ENCODE assay signal across 32 cellular contexts in the genomic region with DNA sequence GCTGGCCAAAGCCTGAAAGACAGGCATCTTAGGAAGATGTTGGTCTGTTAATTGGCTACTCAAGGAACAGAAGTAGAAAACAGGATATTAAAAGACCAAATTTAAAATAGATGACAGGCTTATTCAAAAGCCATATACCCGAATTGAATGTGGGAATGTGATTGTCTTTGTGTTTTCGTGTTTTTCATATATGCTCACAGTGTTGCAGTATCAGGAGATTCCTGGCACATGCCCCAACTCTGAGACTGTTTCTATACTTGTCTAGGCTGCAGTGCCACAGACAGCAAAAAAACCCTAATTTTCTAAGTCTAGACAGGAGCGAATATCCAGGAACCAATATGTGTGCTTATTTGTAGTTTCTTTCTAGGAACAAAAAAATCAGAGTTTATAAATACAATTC.
"Had no signal": no experiment of that assay in that cellular context is flagged by ENCODE, and none has a peak within 500 bp of the region (broad histone marks: within the 10 kb centered on the region; RNA-seq: fewer than 3 reads in every experiment).

No MANE protein-coding gene starts in this region.

- H3K36me3 ChIP-seq: breast epithelium, gastrocnemius medialis, left ventricle myocardium inferior, sigmoid colon, uterus, WERI-Rb-1 had no signal

- H3K9me3 ChIP-seq: breast epithelium, gastrocnemius medialis, psoas muscle, sigmoid colon, uterus had no signal

- H3K27me3 ChIP-seq: breast epithelium, gastrocnemius medialis, sigmoid colon, uterus had no signal

- H3K9ac ChIP-seq: parathyroid adenoma had no signal

- H3K27ac Mint-ChIP-seq: activated naive CD4-positive, alpha-beta T cell treated with anti-CD3 and anti-CD28 coated beads, Interleukin-2, amount 50 U/mL, for 24 hours; activated naive CD8-positive, alpha-beta T cell treated with anti-CD3 and anti-CD28 coated beads, Interleukin-2, amount 50 U/mL, for 24 hours; activated T-cell treated with anti-CD3 and anti-CD28 coated beads, Interleukin-2, amount 50 U/mL, for 24 hours; nephron progenitor cell; stimulated activated memory B cell treated with anti-CD40 and anti-IgM and Interleukin-4, amounts not matched to agents 10 μg/mL and 1 μg/mL and 100 μg/mL, for 72 hours; stimulated activated naive CD8-positive, alpha-beta T cell treated with anti-CD3 and anti-CD28 coated beads, Interleukin-15, amount 100 ng/mL, for 72 hours; T-helper 17 cell; type B pancreatic cell had no signal

- H3K9me3 Mint-ChIP-seq: activated naive CD4-positive, alpha-beta T cell treated with anti-CD3 and anti-CD28 coated beads, Interleukin-2, amount 50 U/mL, for 24 hours; activated naive CD8-positive, alpha-beta T cell treated with anti-CD3 and anti-CD28 coated beads, Interleukin-2, amount 50 U/mL, for 24 hours; activated T-cell treated with anti-CD3 and anti-CD28 coated beads, Interleukin-2, amount 50 U/mL, for 24 hours; stimulated activated memory B cell treated with anti-CD40 and anti-IgM and Interleukin-4, amounts not matched to agents 10 μg/mL and 1 μg/mL and 100 μg/mL, for 72 hours; stimulated activated naive CD8-positive, alpha-beta T cell treated with anti-CD3 and anti-CD28 coated beads, Interleukin-15, amount 100 ng/mL, for 72 hours had no signal

- H3K27ac ChIP-seq: gastrocnemius medialis, left ventricle myocardium inferior, parathyroid adenoma, psoas muscle, sigmoid colon, uterus, WERI-Rb-1 had no signal

- H2AFZ ChIP-seq: parathyroid adenoma had no signal

- H3K36me3 Mint-ChIP-seq: activated naive CD4-positive, alpha-beta T cell treated with anti-CD3 and anti-CD28 coated beads, Interleukin-2, amount 50 U/mL, for 24 hours; stimulated activated memory B cell treated with anti-CD40 and anti-IgM and Interleukin-4, amounts not matched to agents 10 μg/mL and 1 μg/mL and 100 μg/mL, for 72 hours had no signal

- ATAC-seq: activated CD4-positive, CD25-positive, alpha-beta regulatory T cell treated with anti-CD3 and anti-CD28 coated beads, Interleukin-2, amount 50 U/mL, for 24 hours; activated naive CD8-positive, alpha-beta T cell treated with anti-CD3 and anti-CD28 coated beads, Interleukin-2, amount 50 U/mL, for 24 hours; esophagus mucosa; gastrocnemius medialis; psoas muscle; stimulated activated memory B cell treated with anti-CD40 and anti-IgM and Interleukin-4, amounts not matched to agents 10 μg/mL and 1 μg/mL and 100 μg/mL, for 72 hours; stimulated activated naive CD8-positive, alpha-beta T cell treated with anti-CD3 and anti-CD28 coated beads, Interleukin-15, amount 100 ng/mL, for 72 hours; T-helper 17 cell had no signal

- H3K79me2 ChIP-seq: parathyroid adenoma had no signal

- H3K4me3 ChIP-seq: breast epithelium, gastrocnemius medialis, left ventricle myocardium inferior, lung, psoas muscle, sigmoid colon, uterus had no signal

- H3K4me1 ChIP-seq: parathyroid adenoma, psoas muscle, sigmoid colon, uterus had no signal

- H3K4me1 Mint-ChIP-seq: activated naive CD4-positive, alpha-beta T cell treated with anti-CD3 and anti-CD28 coated beads, Interleukin-2, amount 50 U/mL, for 24 hours; activated naive CD8-positive, alpha-beta T cell treated with anti-CD3 and anti-CD28 coated beads, Interleukin-2, amount 50 U/mL, for 24 hours; stimulated activated memory B cell treated with anti-CD40 and anti-IgM and Interleukin-4, amounts not matched to agents 10 μg/mL and 1 μg/mL and 100 μg/mL, for 72 hours; stimulated activated naive CD8-positive, alpha-beta T cell treated with anti-CD3 and anti-CD28 coated beads, Interleukin-15, amount 100 ng/mL, for 72 hours; T-helper 17 cell had no signal

- DNase-seq: activated CD4-positive, alpha-beta T cell treated with anti-CD3 and anti-CD28 coated beads for 48 hours; activated CD4-positive, alpha-beta T cell treated with anti-CD3 and anti-CD28 coated beads, Interleukin-2, amount 50 U/mL, for 48 hours; activated CD8-positive, alpha-beta memory T cell treated with anti-CD3 and anti-CD28 coated beads, Interleukin-2, amount 50 U/mL, for 48 hours; activated naive CD8-positive, alpha-beta T cell treated with anti-CD3 and anti-CD28 coated beads, Interleukin-2, amount 50 U/mL, for 24 hours; activated T-cell treated with anti-CD3 and anti-CD28 coated beads, Interleukin-2, amount 50 U/mL, for 24 hours; amygdala; central memory CD4-positive, alpha-beta T cell; gastrocnemius medialis; glutamatergic neuron; left ventricle myocardium inferior; nephron progenitor cell; nucleus accumbens; psoas muscle; sigmoid colon; small intestine; stimulated activated CD4-positive, alpha-beta T cell treated with anti-CD3 and anti-CD28 coated beads, Interleukin-1b, Interleukin-23, amount 100 ng/mL, for 48 hours; stimulated activated CD4-positive, alpha-beta T cell treated with anti-CD3 and anti-CD28 coated beads, Interleukin-4, amount 100 ng/mL, for 4 hours; stimulated activated CD8-positive, alpha-beta memory T cell treated with anti-CD3 and anti-CD28 coated beads, Interleukin-4, amount 100 ng/mL, for 48 hours; stimulated activated naive CD8-positive, alpha-beta T cell treated with anti-CD3 and anti-CD28 coated beads, Interleukin-15, amount 100 ng/mL, for 72 hours; substantia nigra; T-helper 17 cell; T1000; uterus; WERI-Rb-1 had no signal

- H3K4me3 Mint-ChIP-seq: activated naive CD4-positive, alpha-beta T cell treated with anti-CD3 and anti-CD28 coated beads, Interleukin-2, amount 50 U/mL, for 24 hours; activated naive CD8-positive, alpha-beta T cell treated with anti-CD3 and anti-CD28 coated beads, Interleukin-2, amount 50 U/mL, for 24 hours; activated T-cell treated with anti-CD3 and anti-CD28 coated beads, Interleukin-2, amount 50 U/mL, for 24 hours; nephron progenitor cell; stimulated activated memory B cell treated with anti-CD40 and anti-IgM and Interleukin-4, amounts not matched to agents 10 μg/mL and 1 μg/mL and 100 μg/mL, for 72 hours; stimulated activated naive CD8-positive, alpha-beta T cell treated with anti-CD3 and anti-CD28 coated beads, Interleukin-15, amount 100 ng/mL, for 72 hours; T-helper 17 cell; type B pancreatic cell had no signal

- H3K27me3 Mint-ChIP-seq: activated naive CD4-positive, alpha-beta T cell treated with anti-CD3 and anti-CD28 coated beads, Interleukin-2, amount 50 U/mL, for 24 hours; type B pancreatic cell had no signal
